18 cellular contexts compared by ENCODE assay signal in genomic region chr9:132609829-132610228, GRCh38. TPM values are rescaled to one million over a fixed set of nuclear protein-coding genes. Genes with fewer than 3 reads are reported as not detected.
DNase-seq lines count a peak whose midpoint lies in the region; ATAC-seq and TF ChIP-seq lines count a peak whose summit lies in the region.
"Had no signal": no experiment of that assay in that cellular context is flagged by ENCODE, and none has a peak within 500 bp of the region (broad histone marks: within the 10 kb centered on the region; RNA-seq: fewer than 3 reads in every experiment).

No MANE protein-coding gene starts in this region.

- no peak overlapping the region for H3K4me2 ChIP-seq in Karpas-422 (ENCODE audit: low read depth, low read length, poor library complexity, severe bottlenecking)

- no peaks in the 10 kb centered on the region for H3K27me3 Mint-ChIP-seq in activated T-helper 17 cell treated with anti-CD3 and anti-CD28 coated beads, Interleukin-2, amount 50 U/mL, for 72 hours
- H3K27me3 Mint-ChIP-seq: activated CD4-positive, alpha-beta memory T cell treated with anti-CD3 and anti-CD28 coated beads, Interleukin-2, amount 10 ng/mL, durations not matched to agents 7 days and 5 days; central memory CD8-positive, alpha-beta T cell; stimulated activated naive B cell treated with anti-CD40 and anti-IgM and Interleukin-4, amounts not matched to agents 10 μg/mL and 1 μg/mL and 100 μg/mL, for 72 hours had no signal

- H3K9me3 ChIP-seq in right cardiac atrium (ENCODE audit: control insufficient read depth, low read length) (no peaks in the 10 kb centered on the region), Karpas-422 (ENCODE audit: low read length) (no peaks in the 10 kb centered on the region)
- H3K9me3 ChIP-seq: HAP-1 had no signal

- no peaks in the 10 kb centered on the region for H3K4me1 Mint-ChIP-seq in activated T-helper 17 cell treated with anti-CD3 and anti-CD28 coated beads, Interleukin-2, amount 50 U/mL, for 72 hours
- H3K4me1 Mint-ChIP-seq: activated CD4-positive, alpha-beta memory T cell treated with anti-CD3 and anti-CD28 coated beads, Interleukin-2, amount 10 ng/mL, durations not matched to agents 7 days and 5 days; CD14-positive monocyte; central memory CD8-positive, alpha-beta T cell; stimulated activated naive B cell treated with anti-CD40 and anti-IgM and Interleukin-4, amounts not matched to agents 10 μg/mL and 1 μg/mL and 100 μg/mL, for 72 hours had no signal

- H3K4me3 ChIP-seq in foreskin fibroblast (ENCODE audit: low read depth in 1 of 2, low read length in 2 of 2) (no peak overlapping the region), right cardiac atrium (ENCODE audit: low read length) (no peak overlapping the region), Karpas-422 (ENCODE audit: low read length) (no peak overlapping the region)
- H3K4me3 ChIP-seq: HAP-1 had no signal

- peak; percentile 49 for ATAC-seq in activated T-helper 17 cell treated with anti-CD3 and anti-CD28 coated beads, Interleukin-2, amount 50 U/mL, for 72 hours (replicated peaks)
- no peak for ATAC-seq in right cardiac atrium
- no peak for ATAC-seq in GM21390 (IDR thresholded peaks at IDR 0.05; ENCODE audit: unreplicated experiment)
- ATAC-seq: stimulated activated naive B cell treated with anti-CD40 and anti-IgM and Interleukin-4, amounts not matched to agents 10 μg/mL and 1 μg/mL and 100 μg/mL, for 72 hours had no signal

- H3K79me2 ChIP-seq in Karpas-422 (ENCODE audit: low read length), result no peaks in the 10 kb centered on the region

- no peak overlapping the region for H3K9ac ChIP-seq in Karpas-422 (ENCODE audit: low read length)

- DNase-seq in AG08396 (ENCODE audit: low spot score), result peak; percentile 71
- DNase-seq in HCEC 1CT, result peak; percentile 99
- peak; percentile 88 to 90 for DNase-seq in foreskin fibroblast
- no peak for DNase-seq in right cardiac atrium
- DNase-seq in Karpas-422, result no peak
- DNase-seq in inferior parietal cortex (ENCODE audit: extremely low spot score), result no peak
- DNase-seq: activated CD4-positive, alpha-beta memory T cell treated with anti-CD3 and anti-CD28 coated beads, Interleukin-2, amount 10 ng/mL, durations not matched to agents 7 days and 5 days; activated gamma-delta T cell; NCI-H1092 treated with DMSO at 0.1 percent for 48 hours; OCI-M1; stimulated activated CD4-positive, alpha-beta T cell treated with anti-CD3 and anti-CD28 coated beads, Interleukin-4, amount 100 ng/mL, for 24 hours; stimulated activated naive B cell treated with anti-CD40 and anti-IgM and Interleukin-4, amounts not matched to agents 10 μg/mL and 1 μg/mL and 100 μg/mL, for 72 hours had no signal

- TF ChIP-seq CTCF in foreskin fibroblast (IDR thresholded peaks at IDR 0.05; ENCODE audit: low read depth, low read length), result no peak

- WGBS in right cardiac atrium, result 87% methylated on average over 7 of the region's 7 CpGs

- H3K27ac Mint-ChIP-seq in activated T-helper 17 cell treated with anti-CD3 and anti-CD28 coated beads, Interleukin-2, amount 50 U/mL, for 72 hours, result no peak overlapping the region
- H3K27ac Mint-ChIP-seq: activated CD4-positive, alpha-beta memory T cell treated with anti-CD3 and anti-CD28 coated beads, Interleukin-2, amount 10 ng/mL, durations not matched to agents 7 days and 5 days; CD14-positive monocyte; stimulated activated naive B cell treated with anti-CD40 and anti-IgM and Interleukin-4, amounts not matched to agents 10 μg/mL and 1 μg/mL and 100 μg/mL, for 72 hours had no signal

- no peaks in the 10 kb centered on the region for H3K4me1 ChIP-seq in right cardiac atrium (ENCODE audit: control insufficient read depth, insufficient read depth, low read length)
- no peaks in the 10 kb centered on the region for H3K4me1 ChIP-seq in Karpas-422 (ENCODE audit: low read length)
- H3K4me1 ChIP-seq: HAP-1 had no signal

- no peak overlapping the region for H3K27ac ChIP-seq in right cardiac atrium (ENCODE audit: low read length)
- no peak overlapping the region for H3K27ac ChIP-seq in Karpas-422 (ENCODE audit: low read length)

- no peaks in the 10 kb centered on the region for H4K20me1 ChIP-seq in Karpas-422 (ENCODE audit: insufficient read depth, low read depth, low read length)

- H2AFZ ChIP-seq in Karpas-422 (ENCODE audit: low read length), result no peak overlapping the region

- peaks cover 100% of the 10 kb centered on the region for H3K36me3 Mint-ChIP-seq in activated T-helper 17 cell treated with anti-CD3 and anti-CD28 coated beads, Interleukin-2, amount 50 U/mL, for 72 hours (ENCODE audit: low read depth)

- no peaks in the 10 kb centered on the region for H3K9me3 Mint-ChIP-seq in activated T-helper 17 cell treated with anti-CD3 and anti-CD28 coated beads, Interleukin-2, amount 50 U/mL, for 72 hours
- H3K9me3 Mint-ChIP-seq: activated CD4-positive, alpha-beta memory T cell treated with anti-CD3 and anti-CD28 coated beads, Interleukin-2, amount 10 ng/mL, durations not matched to agents 7 days and 5 days; central memory CD8-positive, alpha-beta T cell; stimulated activated naive B cell treated with anti-CD40 and anti-IgM and Interleukin-4, amounts not matched to agents 10 μg/mL and 1 μg/mL and 100 μg/mL, for 72 hours had no signal

- no peak overlapping the region for H3K4me3 Mint-ChIP-seq in activated T-helper 17 cell treated with anti-CD3 and anti-CD28 coated beads, Interleukin-2, amount 50 U/mL, for 72 hours
- H3K4me3 Mint-ChIP-seq: activated CD4-positive, alpha-beta memory T cell treated with anti-CD3 and anti-CD28 coated beads, Interleukin-2, amount 10 ng/mL, durations not matched to agents 7 days and 5 days; CD14-positive monocyte; central memory CD8-positive, alpha-beta T cell; stimulated activated naive B cell treated with anti-CD40 and anti-IgM and Interleukin-4, amounts not matched to agents 10 μg/mL and 1 μg/mL and 100 μg/mL, for 72 hours had no signal

- H3K27me3 ChIP-seq in right cardiac atrium (ENCODE audit: control insufficient read depth, insufficient read depth) (no peaks in the 10 kb centered on the region), Karpas-422 (ENCODE audit: low read length) (no peaks in the 10 kb centered on the region)

- H3K36me3 ChIP-seq in Karpas-422 (ENCODE audit: insufficient read depth, low read length), result peaks cover 28% of the 10 kb centered on the region; the same call in 1 of the 2 replicates

- no peaks in the 10 kb centered on the region for H3K9me2 ChIP-seq in Karpas-422 (replicated peaks; ENCODE audit: insufficient read depth, low read length)

- intact Hi-C loops in right cardiac atrium (cut with DNase I), result no loop called here

RNA-seq across cellular contexts. Expression of gene BARHL1, which starts 27.4 kb away (rescaled TPM):
- not detected for total RNA-seq in activated T-helper 17 cell treated with anti-CD3 and anti-CD28 coated beads, Interleukin-2, amount 50 U/mL, for 72 hours
- total RNA-seq in right cardiac atrium, result not detected
- polyA plus RNA-seq in right cardiac atrium, result not detected
- not detected in 2 replicates for total RNA-seq in Karpas-422 (2014; rRNA removed; shearing (Covaris generic); ENCODE audit: low replicate concordance)
- total RNA-seq: activated CD4-positive, alpha-beta memory T cell treated with anti-CD3 and anti-CD28 coated beads, Interleukin-2, amount 10 ng/mL, durations not matched to agents 7 days and 5 days; epithelial cell of proximal tubule had no signal
- polyA plus RNA-seq: CD14-positive monocyte had no signal

RNA-seq across cellular contexts. Expression of gene DDX31, which starts 60.0 kb away (rescaled TPM):
- 10 to 100 TPM; 12.7 to 23.0 TPM for total RNA-seq in activated T-helper 17 cell treated with anti-CD3 and anti-CD28 coated beads, Interleukin-2, amount 50 U/mL, for 72 hours
- 1 to 10 TPM; 3.7 to 7.4 (median 5.2) TPM for total RNA-seq in right cardiac atrium
- 2.7 TPM for polyA plus RNA-seq in right cardiac atrium
- 19.5 and 21.8 TPM in 2 replicates for total RNA-seq in Karpas-422 (2014; rRNA removed; shearing (Covaris generic); ENCODE audit: low replicate concordance)

Comparison
In these comparisons a context has a peak if more than half of its experiments do, and no peak if none do; other contexts are left out.
1. DNase-seq: peak in AG08396 (single experiment), HCEC 1CT (single experiment) and foreskin fibroblast (2 of 2); none in right cardiac atrium (0 of 3), Karpas-422 (single experiment) and inferior parietal cortex (single experiment).